In the genomic region with DNA sequence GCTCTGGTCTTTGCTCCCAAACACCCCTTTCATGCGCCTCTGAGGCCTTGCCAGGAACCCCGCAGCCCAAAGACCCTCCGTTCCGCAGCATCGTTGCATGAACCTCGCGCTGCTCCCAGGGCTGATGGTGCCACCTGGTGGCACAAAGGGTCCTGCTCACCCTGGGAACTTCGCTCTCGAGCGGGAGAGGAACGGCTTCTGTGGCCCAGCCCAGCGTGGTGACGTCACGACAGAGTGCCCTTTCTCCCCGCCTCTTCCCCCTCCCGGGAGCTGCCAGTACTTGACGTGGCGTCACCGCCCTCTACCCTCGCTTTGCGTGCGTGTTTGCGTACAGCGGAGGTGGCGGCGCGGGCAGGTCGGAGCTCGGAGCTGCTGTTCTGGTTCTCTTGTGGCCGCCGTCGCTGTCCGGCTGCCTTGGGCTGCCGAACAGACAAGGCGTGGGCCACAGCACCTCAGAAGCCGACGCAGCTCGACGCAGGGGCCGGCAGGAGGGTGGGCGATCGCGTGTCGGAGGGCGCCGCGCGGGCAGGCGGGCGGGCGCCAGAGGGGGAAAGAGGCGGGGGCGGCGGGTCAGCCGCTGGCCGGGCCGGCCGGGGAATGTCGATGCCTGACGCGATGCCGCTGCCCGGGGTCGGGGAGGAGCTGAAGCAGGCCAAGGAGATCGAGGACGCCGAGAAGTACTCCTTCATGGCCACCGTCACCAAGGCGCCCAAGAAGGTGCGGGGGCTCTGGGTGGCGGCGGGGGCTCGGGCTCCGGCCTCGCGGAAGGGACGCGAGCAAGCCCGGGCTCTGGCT, we compare ENCODE assay signal across 8 cellular contexts. TPM values are rescaled to one million over a fixed set of nuclear protein-coding genes. Genes with fewer than 3 reads are reported as not detected.
DNase-seq lines count a peak whose midpoint lies in the region; TF ChIP-seq lines count a peak whose summit lies in the region.

A gene (plus strand): TSS at position 310 of the 795 bp plus-strand sequence. CDS start 288 bp downstream, at position 598.

- DNase-seq in Caco-2: peak; percentile 96 to 97
- DNase-seq in GM20000 (ENCODE audit: low spot score): peak; percentile 99
- peak; percentile 99 for DNase-seq in HT-29 (ENCODE audit: low spot score)
- DNase-seq in NK-92 treated with Interleukin-12 subunit alpha and Interleukin-12 subunit beta, amount 100 ng/mL, for 24 hours (lab: John Stamatoyannopoulos, UW): peak; percentile 98
- peak; percentile 99 for DNase-seq in activated CD8-positive, alpha-beta memory T cell treated with anti-CD3 and anti-CD28 coated beads for 24 hours
- peak; percentile 98 for DNase-seq in effector CD8-positive, alpha-beta T cell (lab: John Stamatoyannopoulos, UW)
- peak; percentile 99 for DNase-seq in lung microvascular endothelial cell (ENCODE audit: low read depth in 2 of 2)
- peak; percentile 98 to 99 (median 99) for DNase-seq in stimulated activated CD4-positive, alpha-beta T cell treated with anti-CD3 and anti-CD28 coated beads, TNF-alpha, amount 100 ng/mL, for 48 hours (ENCODE audit: low read depth in 3 of 3)

- peak within 1 kb of the TSS; percentile 88 for H3K4me3 Mint-ChIP-seq in Caco-2 (ENCODE audit: unreplicated experiment)

- H3K27me3 Mint-ChIP-seq in Caco-2 (ENCODE audit: insufficient read depth, unreplicated experiment): no peaks in the 10 kb centered on the region

- H3K4me1 ChIP-seq in Caco-2: peaks cover 18% of the 10 kb centered on the region

- no peaks in the 10 kb centered on the region for H3K27me3 ChIP-seq in Caco-2 (replicated peaks; ENCODE audit: control insufficient read depth, insufficient read depth, low read length)

- peaks cover 12% of the 10 kb centered on the region for H3K4me1 Mint-ChIP-seq in Caco-2 (ENCODE audit: low read depth, unreplicated experiment)

- CTCF ChIA-PET in Caco-2 (lab: Charles Lee): interaction anchor here (0.5 to 3.9 kb wide), 34 partner anchors 14 to 438 kb away, joined by 3 to 54 read pairs (median 4); a partner anchor contains a TSS

- peak within 1 kb of the TSS; percentile 66 for H3K4me3 ChIP-seq in Caco-2 (ENCODE audit: low read depth, low read length)

- H3K9me3 ChIP-seq in Caco-2: no peaks in the 10 kb centered on the region

- no peaks in the 10 kb centered on the region for H3K36me3 ChIP-seq in Caco-2 (ENCODE audit: control insufficient read depth, insufficient read depth, low read length)

- POLR2A ChIA-PET in Caco-2 (lab: Charles Lee): interaction anchor here (0.5 to 2.9 kb wide), 11 partner anchors 19 to 417 kb away, joined by 3 to 17 read pairs (median 4); a partner anchor contains a TSS

- peaks cover 5% of the 10 kb centered on the region for H3K36me3 Mint-ChIP-seq in Caco-2 (ENCODE audit: insufficient read depth, unreplicated experiment)

- no TSS peak for BruUV-seq in Caco-2 (replicated peaks; lab: Mats Ljungman, UMichigan)

- TF ChIP-seq CTCF in Caco-2 (IDR thresholded peaks at IDR 0.05; ENCODE audit: insufficient read depth in 1 of 2, low read depth in 1 of 2, low read length in 1 of 2, severe bottlenecking in 1 of 2, unreplicated experiment in 1 of 2) (peak; percentile 74 to 85), GM20000 (IDR thresholded peaks at IDR 0.05; ENCODE audit: extremely low read depth, missing control alignments) (peak; percentile 81)

- H3K27ac Mint-ChIP-seq in Caco-2 (ENCODE audit: unreplicated experiment): peak within 1 kb of the TSS; percentile 96

- no peaks in the 10 kb centered on the region for H3K9me3 Mint-ChIP-seq in Caco-2 (ENCODE audit: unreplicated experiment)

- intact Hi-C loops in Caco-2 (cut with micrococcal nuclease; ENCODE audit: unreplicated experiment): loop anchor here (1.0 to 5.0 kb wide), 6 partner anchors 24 to 438 kb away; no protein-coding TSS in a partner anchor

RNA-seq across cellular contexts. Expression of the gene that starts here (rescaled TPM):
- total RNA-seq in Caco-2 (2022): 62.6 and 64.2 TPM in 2 replicates
- 45.6 and 48.7 TPM in 2 replicates for total RNA-seq in HT-29 (2014; rRNA removed; shearing (Covaris generic))
- 32.7 and 36.1 TPM in 2 replicates for total RNA-seq in lung microvascular endothelial cell

Comparison
In these comparisons a context has a peak if more than half of its experiments do, and no peak if none do; other contexts are left out.
1. Peak in every context shown above with its lines: DNase-seq and H3K4me3 ChIP-seq.